ENCODE assay signal across 24 cellular contexts in the genomic region with DNA sequence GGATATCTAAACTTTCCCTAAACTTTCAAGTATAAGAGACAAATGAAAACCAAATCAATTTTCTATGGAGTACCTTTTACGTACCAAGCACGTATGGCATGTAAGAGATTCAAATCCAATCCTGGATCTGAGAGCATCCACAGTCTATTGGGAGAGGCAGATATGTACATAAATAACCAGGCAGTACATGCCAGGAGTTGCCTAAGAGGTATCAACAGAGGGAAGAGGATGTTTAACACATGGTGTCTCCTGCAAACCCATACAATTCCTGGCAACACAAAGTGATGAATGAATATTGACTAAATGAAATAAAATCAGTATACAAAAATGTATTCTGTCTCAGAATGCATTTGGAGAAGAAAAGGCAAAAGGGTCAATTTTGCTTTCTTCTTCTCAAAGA.
DNase-seq lines count a peak whose midpoint lies in the region; ATAC-seq and TF ChIP-seq lines count a peak whose summit lies in the region.
"Had no signal": no experiment of that assay in that cellular context is flagged by ENCODE, and none has a peak within 500 bp of the region (broad histone marks: within the 10 kb centered on the region; RNA-seq: fewer than 3 reads in every experiment).

No MANE protein-coding gene starts in this region.

- no peaks in the 10 kb centered on the region for H3K27me3 Mint-ChIP-seq in activated T-cell treated with anti-CD3 and anti-CD28 coated beads, Interleukin-2, amount 50 U/mL, for 72 hours (ENCODE audit: low read depth)
- H3K27me3 Mint-ChIP-seq: CD8-positive, alpha-beta memory T cell had no signal

- no peaks in the 10 kb centered on the region for H3K4me1 Mint-ChIP-seq in activated T-cell treated with anti-CD3 and anti-CD28 coated beads, Interleukin-2, amount 50 U/mL, for 72 hours (ENCODE audit: low read depth)
- H3K4me1 Mint-ChIP-seq: CD8-positive, alpha-beta memory T cell; GM23338; H9 had no signal

- H3K4me3 Mint-ChIP-seq in activated T-cell treated with anti-CD3 and anti-CD28 coated beads, Interleukin-2, amount 50 U/mL, for 72 hours, result no peak overlapping the region
- H3K4me3 Mint-ChIP-seq: CD14-positive monocyte; CD8-positive, alpha-beta memory T cell; GM23338; H9; HFFc6 had no signal

- H3K4me3 ChIP-seq in AG10803 (ENCODE audit: low read length) (no peak overlapping the region), fibroblast of mammary gland (ENCODE audit: control insufficient read depth, low read depth, low read length) (no peak overlapping the region)
- H3K4me3 ChIP-seq: GM23338, MG63, Peyer's patch had no signal

- peaks cover 3 to 7% of the 10 kb centered on the region in 2 donors for H3K36me3 Mint-ChIP-seq in activated T-cell treated with anti-CD3 and anti-CD28 coated beads, Interleukin-2, amount 50 U/mL, for 72 hours (ENCODE audit: insufficient read depth in 2 of 2)

- DNase-seq in AG10803 (ENCODE audit: low read depth) (peak; percentile 65), fibroblast of mammary gland (ENCODE audit: low read depth) (peak; percentile 43), iris pigment epithelial cell (ENCODE audit: low read depth) (peak; percentile 37), NCI-H446 (lab: John Stamatoyannopoulos, UW) (no peak), amniotic stem cell (lab: John Stamatoyannopoulos, UW) (no peak)
- no peak for DNase-seq in activated T-cell treated with anti-CD3 and anti-CD28 coated beads, Interleukin-2, amount 50 U/mL, for 72 hours
- DNase-seq: BE2C; CD8-positive, alpha-beta memory T cell; DMS153; DND-41; H9; KG1; MG63; NCI-H2029; NCI-H446 treated with DMSO at 0.1 percent for 48 hours; NCI-H526; OCI-M1; Peyer's patch; SHP77 treated with DMSO at 0.1 percent for 48 hours had no signal

- H3K27ac Mint-ChIP-seq in activated T-cell treated with anti-CD3 and anti-CD28 coated beads, Interleukin-2, amount 50 U/mL, for 72 hours, result no peak overlapping the region
- H3K27ac Mint-ChIP-seq: CD8-positive, alpha-beta memory T cell; GM23338; H9; HFFc6 had no signal

- peak overlapping the region; percentile 78 for H3K27ac ChIP-seq in VCaP
- H3K27ac ChIP-seq: Peyer's patch had no signal

- no peak for ATAC-seq in GM18861 (IDR thresholded peaks at IDR 0.05; ENCODE audit: unreplicated experiment)
- ATAC-seq in activated T-cell treated with anti-CD3 and anti-CD28 coated beads, Interleukin-2, amount 50 U/mL, for 72 hours (replicated peaks in 1 of 2), result no peak
- ATAC-seq: GM23338 had no signal

- H3K9me3 Mint-ChIP-seq in activated T-cell treated with anti-CD3 and anti-CD28 coated beads, Interleukin-2, amount 50 U/mL, for 72 hours, result peaks cover 2% of the 10 kb centered on the region in 2 donors
- H3K9me3 Mint-ChIP-seq: GM23338, H9, HFFc6 had no signal

- TF ChIP-seq CTCF in AG10803 (conservative IDR thresholded peaks at IDR 0.05; ENCODE audit: low read length) (no peak), VCaP (conservative IDR thresholded peaks at IDR 0.05) (no peak), fibroblast of mammary gland (conservative IDR thresholded peaks at IDR 0.05; ENCODE audit: control insufficient read depth, insufficient read depth, low read depth, low read length) (no peak)

Comparison
In these comparisons a context has a peak if more than half of its experiments do, and no peak if none do; other contexts are left out.
1. DNase-seq: peak in AG10803 (single experiment), fibroblast of mammary gland (single experiment) and iris pigment epithelial cell (single experiment); none in NCI-H446 (0 of 2), activated T-cell treated with anti-CD3 and anti-CD28 coated beads, Interleukin-2, amount 50 U/mL, for 72 hours (0 of 2) and amniotic stem cell (single experiment).